In genomic region chr15:32323353-32323752, GRCh38 we compare ENCODE assay signal across 7 cellular contexts.
DNase-seq lines count a peak whose midpoint lies in the region; ATAC-seq and TF ChIP-seq lines count a peak whose summit lies in the region.
"Not testable (repeated sequence)": the region's sequence is repeated elsewhere in the genome, so short reads cannot be mapped to it uniquely, and the experiment has no call there.

No MANE protein-coding gene starts in this region.

- H4K5ac ChIP-seq in H9 (ENCODE audit: insufficient read length, low read depth, low read length) = not testable (repeated sequence)

- H3K79me2 ChIP-seq in H9 (ENCODE audit: insufficient read depth, low read length) = not testable (repeated sequence)

- not testable (repeated sequence) for H3K4me3 ChIP-seq in epithelial cell of esophagus (ENCODE audit: low read length); lower lobe of right lung

- H4K20me1 ChIP-seq in H9 (ENCODE audit: control insufficient read depth, insufficient read depth, insufficient read length) = not testable (repeated sequence)

- not testable (repeated sequence) for H3K4ac ChIP-seq in H9 (ENCODE audit: low read depth, low read length)

- not testable (repeated sequence) for H3K36me3 Mint-ChIP-seq in H9 (ENCODE audit: insufficient read depth in 1 of 3, low read depth in 3 of 3); chondrocyte (ENCODE audit: low read depth); stimulated activated memory B cell treated with anti-CD40 and anti-IgM and Interleukin-4, amounts not matched to agents 10 μg/mL and 1 μg/mL and 100 μg/mL, for 72 hours

- H3K27ac ChIP-seq in H9 (ENCODE audit: insufficient read length, low read depth, low read length); lower lobe of right lung: not testable (repeated sequence)

- H3K14ac ChIP-seq in H9 (ENCODE audit: insufficient read depth, low read length) = not testable (repeated sequence)

- H2AK5ac ChIP-seq in H9 (ENCODE audit: insufficient read length, low read length) = not testable (repeated sequence)

- H3T11ph ChIP-seq in H9 (ENCODE audit: low read length) = not testable (repeated sequence)

- H3K4me2 ChIP-seq in H9 (ENCODE audit: insufficient read depth, insufficient read length, low read length) = not testable (repeated sequence)

- not testable (repeated sequence) for H3K4me3 Mint-ChIP-seq in H9; chondrocyte (ENCODE audit: unreplicated experiment); stimulated activated memory B cell treated with anti-CD40 and anti-IgM and Interleukin-4, amounts not matched to agents 10 μg/mL and 1 μg/mL and 100 μg/mL, for 72 hours

- H2BK5ac ChIP-seq in H9 (ENCODE audit: insufficient read length, low read length) = not testable (repeated sequence)

- not testable (repeated sequence) for ATAC-seq in lower lobe of right lung
- peak; percentile 10 for ATAC-seq in stimulated activated memory B cell treated with anti-CD40 and anti-IgM and Interleukin-4, amounts not matched to agents 10 μg/mL and 1 μg/mL and 100 μg/mL, for 72 hours

- not testable (repeated sequence) for H3K27me3 ChIP-seq in H9 (ENCODE audit: insufficient read depth, low read length); lower lobe of right lung (ENCODE audit: low read depth)

- not testable (repeated sequence) for H4K91ac ChIP-seq in H9 (ENCODE audit: insufficient read length, low read depth, low read length)

- not testable (repeated sequence) for H3K18ac ChIP-seq in H9 (ENCODE audit: insufficient read length, low read depth, low read length)

- H3K23me2 ChIP-seq in H9 (ENCODE audit: insufficient read length, low read depth, low read length, poor library complexity, severe bottlenecking) = not testable (repeated sequence)

- peak; percentile 0 for DNase-seq in AG20443 (ENCODE audit: low spot score)
- DNase-seq in H9 = peak; percentile 2
- DNase-seq in chondrocyte (ENCODE audit: low spot score) = peak; percentile 26
- peak; percentile 0 for DNase-seq in epithelial cell of esophagus (ENCODE audit: low read depth)
- DNase-seq in islet precursor cell = peak; percentile 20
- DNase-seq in lower lobe of right lung = peak; percentile 10

- H2BK15ac ChIP-seq in H9 (ENCODE audit: low read depth, low read length) = not testable (repeated sequence)

- TF ChIP-seq CTCF in H9 (conservative IDR thresholded peaks at IDR 0.05); chondrocyte (IDR thresholded peaks at IDR 0.05); epithelial cell of esophagus (IDR thresholded peaks at IDR 0.05; ENCODE audit: insufficient read depth, low read depth, low read length, missing control alignments); lower lobe of right lung (IDR thresholded peaks at IDR 0.05): not testable (repeated sequence)

- not testable (repeated sequence) for H2BK12ac ChIP-seq in H9 (ENCODE audit: insufficient read length, low read depth, low read length)

- intact Hi-C loops in lower lobe of right lung (cut with DNase I) = not testable (repeated sequence)

- H3K23ac ChIP-seq in H9 (ENCODE audit: insufficient read length, low read depth, low read length) = not testable (repeated sequence)

- not testable (repeated sequence) for H3K79me1 ChIP-seq in H9 (ENCODE audit: insufficient read depth, low read depth, low read length, poor library complexity, severe bottlenecking)

- not testable (repeated sequence) for H3K9me3 ChIP-seq in H9 (ENCODE audit: control insufficient read depth, low read depth, low read length); lower lobe of right lung

- H4K8ac ChIP-seq in H9 (replicated peaks; ENCODE audit: insufficient read length, low read depth, low read length) = not testable (repeated sequence)

- not testable (repeated sequence) for H3K56ac ChIP-seq in H9 (ENCODE audit: insufficient read length, low read depth, low read length)

- not testable (repeated sequence) for H3K27me3 Mint-ChIP-seq in H9 (ENCODE audit: low read depth); chondrocyte (ENCODE audit: low read depth); stimulated activated memory B cell treated with anti-CD40 and anti-IgM and Interleukin-4, amounts not matched to agents 10 μg/mL and 1 μg/mL and 100 μg/mL, for 72 hours

- not testable (repeated sequence) for H2AFZ ChIP-seq in H9 (ENCODE audit: low read length)

- not testable (repeated sequence) for H3K4me1 ChIP-seq in H9 (ENCODE audit: insufficient read depth, low read length); lower lobe of right lung

- not testable (repeated sequence) for H3K9me3 Mint-ChIP-seq in H9; chondrocyte (ENCODE audit: low read depth); stimulated activated memory B cell treated with anti-CD40 and anti-IgM and Interleukin-4, amounts not matched to agents 10 μg/mL and 1 μg/mL and 100 μg/mL, for 72 hours

- H2BK20ac ChIP-seq in H9 (ENCODE audit: low read depth, low read length, poor library complexity, severe bottlenecking) = not testable (repeated sequence)

- not testable (repeated sequence) for H3K36me3 ChIP-seq in lower lobe of right lung

- H2BK120ac ChIP-seq in H9 (ENCODE audit: low read depth, low read length, poor library complexity, severe bottlenecking) = not testable (repeated sequence)

- not testable (repeated sequence) for H3K4me1 Mint-ChIP-seq in H9; chondrocyte (ENCODE audit: low read depth); stimulated activated memory B cell treated with anti-CD40 and anti-IgM and Interleukin-4, amounts not matched to agents 10 μg/mL and 1 μg/mL and 100 μg/mL, for 72 hours

- no CpG with 5 or more reads among the region's 4 CpGs for WGBS in H9 (ENCODE audit: extremely low coverage, insufficient read length, low lambda C conversion rate)

- not testable (repeated sequence) for H3K9ac ChIP-seq in H9 (ENCODE audit: extremely low read depth, insufficient read length, low read length)

- not testable (repeated sequence) for H3K27ac Mint-ChIP-seq in H9; chondrocyte (ENCODE audit: unreplicated experiment); stimulated activated memory B cell treated with anti-CD40 and anti-IgM and Interleukin-4, amounts not matched to agents 10 μg/mL and 1 μg/mL and 100 μg/mL, for 72 hours
